5 cellular contexts compared by ENCODE assay signal in the genomic region with DNA sequence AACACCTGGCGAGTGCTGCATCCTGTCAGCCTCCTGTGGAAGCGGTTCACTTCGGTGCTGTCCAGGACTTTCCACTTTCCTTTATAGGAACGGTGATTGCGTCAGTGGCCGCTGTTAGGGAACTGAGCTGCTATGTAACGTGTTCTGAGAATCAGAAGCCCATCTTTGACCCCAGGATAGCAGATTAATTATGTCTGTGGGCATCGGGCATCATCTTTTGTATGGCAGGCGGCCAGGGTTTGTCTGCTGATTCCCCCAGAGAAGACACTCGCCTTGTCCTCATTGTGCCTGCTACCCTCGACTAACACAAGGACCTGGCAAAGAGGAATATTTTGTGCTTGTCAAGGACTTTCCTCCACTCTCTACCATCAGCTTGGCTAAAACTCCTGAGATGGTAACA. TPM values are rescaled to one million over a fixed set of nuclear protein-coding genes. Genes with fewer than 3 reads are reported as not detected.
"Had no signal": no experiment of that assay in that cellular context is flagged by ENCODE, and none has a peak within 500 bp of the region (broad histone marks: within the 10 kb centered on the region; RNA-seq: fewer than 3 reads in every experiment).

No MANE protein-coding gene starts in this region.

RNA-seq across cellular contexts. Expression of gene CLEC18C, which starts 25.7 kb away (rescaled TPM):
- total RNA-seq: dermis blood vessel endothelial cell, endothelial cell of umbilical vein, glomerular endothelial cell, left ventricle myocardium superior had no signal
- polyA plus RNA-seq: endothelial cell of umbilical vein, keratinocyte had no signal
